In genomic region chrX:107677909-107678308, GRCh38 we compare ENCODE assay signal across 12 cellular contexts. TPM values are rescaled to one million over a fixed set of nuclear protein-coding genes. Genes with fewer than 3 reads are reported as not detected.
DNase-seq lines count a peak whose midpoint lies in the region; ATAC-seq and TF ChIP-seq lines count a peak whose summit lies in the region.
"Had no signal": no experiment of that assay in that cellular context is flagged by ENCODE, and none has a peak within 500 bp of the region (broad histone marks: within the 10 kb centered on the region; RNA-seq: fewer than 3 reads in every experiment).

No MANE protein-coding gene starts in this region.

- no peak for DNase-seq in activated T-cell treated with anti-CD3 and anti-CD28 coated beads, Interleukin-2, amount 50 U/mL, for 72 hours
- DNase-seq in activated T-cell treated with anti-CD3 and anti-CD28 coated beads, Interleukin-2, amount 50 U/mL, for 48 hours: no peak
- no peak for DNase-seq in body of pancreas
- no peak for DNase-seq in upper lobe of left lung
- DNase-seq in MM.1S: no peak
- DNase-seq in OCI-LY7 (ENCODE audit: low spot score): no peak
- DNase-seq: Karpas-422; NCI-H526 treated with DMSO at 0.1 percent for 48 hours; stimulated activated CD4-positive, alpha-beta T cell treated with anti-CD3 and anti-CD28 coated beads, Interleukin-2, amount 100 ng/mL, for 24 hours had no signal

- no peak for TF ChIP-seq EP300 in upper lobe of left lung (IDR thresholded peaks at IDR 0.05)

- no peaks in the 10 kb centered on the region for H3K9me3 ChIP-seq in body of pancreas
- H3K9me3 ChIP-seq in mucosa of stomach (ENCODE audit: control insufficient read depth, low read length): no peaks in the 10 kb centered on the region
- H3K9me3 ChIP-seq in upper lobe of left lung: no peaks in the 10 kb centered on the region
- no peaks in the 10 kb centered on the region for H3K9me3 ChIP-seq in MM.1S (replicated peaks; ENCODE audit: insufficient read depth, low read length)
- H3K9me3 ChIP-seq in OCI-LY7 (ENCODE audit: low read length): no peaks in the 10 kb centered on the region

- H2AFZ ChIP-seq in MM.1S (ENCODE audit: low read length): no peak overlapping the region
- no peak overlapping the region; the same call in 1 of the 2 replicates for H2AFZ ChIP-seq in OCI-LY7 (ENCODE audit: low read length)

- H3K36me3 ChIP-seq in body of pancreas (replicated peaks in 1 of 2; ENCODE audit: insufficient read depth in 1 of 2, low read depth in 2 of 2) (no peaks in the 10 kb centered on the region), mucosa of stomach (ENCODE audit: control insufficient read depth, insufficient read depth, low read length) (no peaks in the 10 kb centered on the region), upper lobe of left lung (no peaks in the 10 kb centered on the region), MM.1S (replicated peaks; ENCODE audit: insufficient read depth, low read length) (no peaks in the 10 kb centered on the region), OCI-LY7 (ENCODE audit: insufficient read depth, low read length) (no peaks in the 10 kb centered on the region)

- H3K4me1 ChIP-seq in body of pancreas: peaks cover 50% of the 10 kb centered on the region
- peaks cover 49% of the 10 kb centered on the region for H3K4me1 ChIP-seq in mucosa of stomach (ENCODE audit: control insufficient read depth, insufficient read depth, low read length)
- peaks cover 31 to 63% (median 40%) of the 10 kb centered on the region in 4 donors for H3K4me1 ChIP-seq in upper lobe of left lung
- H3K4me1 ChIP-seq in MM.1S (ENCODE audit: low read length): peaks cover 34% of the 10 kb centered on the region
- peaks cover 57% of the 10 kb centered on the region for H3K4me1 ChIP-seq in OCI-LY7 (ENCODE audit: insufficient read depth, low read length, poor library complexity, severe bottlenecking)

- POLR2A ChIA-PET in OCI-LY7 (lab: Charles Lee): interaction anchor here (0.6 to 9.3 kb wide), 5 partner anchors 28 to 71 kb away, joined by 4 to 121 read pairs (median 4); partner anchors contain the start of gene PRPS1

- no peak for ATAC-seq in activated T-cell treated with anti-CD3 and anti-CD28 coated beads, Interleukin-2, amount 50 U/mL, for 72 hours (replicated peaks in 1 of 2)
- ATAC-seq in body of pancreas (no peak), upper lobe of left lung (ENCODE audit: low FRiP score in 2 of 2) (no peak), GM18520 (IDR thresholded peaks at IDR 0.05; ENCODE audit: unreplicated experiment) (no peak)

- H3K4me3 ChIP-seq in body of pancreas (no peak overlapping the region), mucosa of stomach (ENCODE audit: low read length) (no peak overlapping the region), upper lobe of left lung (no peak overlapping the region), MM.1S (ENCODE audit: low read length) (no peak overlapping the region), OCI-LY7 (ENCODE audit: low read depth, low read length, poor library complexity, severe bottlenecking) (no peak overlapping the region)

- peaks cover 55% of the 10 kb centered on the region for H3K4me1 Mint-ChIP-seq in activated T-cell treated with anti-CD3 and anti-CD28 coated beads, Interleukin-2, amount 50 U/mL, for 72 hours (ENCODE audit: low read depth)

- CTCF ChIA-PET in OCI-LY7 (lab: Charles Lee; ENCODE audit: unreplicated experiment): interaction anchor here (2.6 kb wide), 1 partner anchor 39 kb away, joined by 10 read pairs; no protein-coding TSS in a partner anchor

- H3K36me3 Mint-ChIP-seq in activated T-cell treated with anti-CD3 and anti-CD28 coated beads, Interleukin-2, amount 50 U/mL, for 72 hours (ENCODE audit: insufficient read depth in 2 of 2): peaks cover 3 to 4% of the 10 kb centered on the region in 2 donors
- H3K36me3 Mint-ChIP-seq: mesothelial cell of epicardium had no signal

- H3K9me3 Mint-ChIP-seq in activated T-cell treated with anti-CD3 and anti-CD28 coated beads, Interleukin-2, amount 50 U/mL, for 72 hours: no peaks in the 10 kb centered on the region

- H3K9ac ChIP-seq in mucosa of stomach (ENCODE audit: low read length) (peak overlapping the region; percentile 38), MM.1S (ENCODE audit: low read length) (no peak overlapping the region)

- H3K9me2 ChIP-seq in MM.1S (replicated peaks; ENCODE audit: insufficient read depth, low read length): no peaks in the 10 kb centered on the region
- H3K9me2 ChIP-seq in OCI-LY7 (ENCODE audit: insufficient read depth, low read length): no peaks in the 10 kb centered on the region

- H3K27ac Mint-ChIP-seq in activated T-cell treated with anti-CD3 and anti-CD28 coated beads, Interleukin-2, amount 50 U/mL, for 72 hours: no peak overlapping the region
- H3K27ac Mint-ChIP-seq: mesothelial cell of epicardium had no signal

- no TSS peak for BruUV-seq in OCI-LY7 (replicated peaks; lab: Mats Ljungman, UMichigan)

- TF ChIP-seq POLR2A in body of pancreas (IDR thresholded peaks at IDR 0.05): no peak
- TF ChIP-seq POLR2A in upper lobe of left lung (IDR thresholded peaks at IDR 0.05): no peak

- no peak for TF ChIP-seq CTCF in body of pancreas (IDR thresholded peaks at IDR 0.05)
- no peak for TF ChIP-seq CTCF in upper lobe of left lung (IDR thresholded peaks at IDR 0.05)
- TF ChIP-seq CTCF in MM.1S (IDR thresholded peaks at IDR 0.05; ENCODE audit: low read length): no peak
- TF ChIP-seq CTCF in OCI-LY7 (conservative IDR thresholded peaks at IDR 0.05; ENCODE audit: low read length): no peak

- H3F3A ChIP-seq in MM.1S (ENCODE audit: insufficient read depth, low read length): peaks cover 33% of the 10 kb centered on the region

- H4K20me1 ChIP-seq in MM.1S (ENCODE audit: insufficient read depth, low read length): no peaks in the 10 kb centered on the region
- H4K20me1 ChIP-seq in OCI-LY7 (ENCODE audit: insufficient read depth, low read length): no peaks in the 10 kb centered on the region

- 71 to 92% methylated on average over 4 of the region's 4 CpGs for WGBS in body of pancreas, 2 donors
- 80 to 83% methylated on average over 3 to 4 of the region's 4 CpGs for WGBS in upper lobe of left lung, 2 donors

- H3K79me2 ChIP-seq in MM.1S (ENCODE audit: low read length) (peaks cover 12% of the 10 kb centered on the region; the same call in 1 of the 2 replicates), OCI-LY7 (ENCODE audit: insufficient read depth, low read depth, low read length) (peaks cover 16% of the 10 kb centered on the region; the same call in 1 of the 2 replicates)

- H3K4me2 ChIP-seq in MM.1S (ENCODE audit: low read depth, low read length): no peak overlapping the region
- no peak overlapping the region for H3K4me2 ChIP-seq in OCI-LY7 (ENCODE audit: low read length)

- intact Hi-C loops in body of pancreas (cut with DNase I) (loop anchor here (10.0 kb wide), 1 partner anchor 97 kb away; the partner anchor contains the start of genes NCBP2L and TSC22D3), OCI-LY7 (cut with micrococcal nuclease; ENCODE audit: unreplicated experiment) (no loop called here)

- peaks cover 39% of the 10 kb centered on the region for H3K27me3 Mint-ChIP-seq in activated T-cell treated with anti-CD3 and anti-CD28 coated beads, Interleukin-2, amount 50 U/mL, for 72 hours (ENCODE audit: low read depth)

- no peaks in the 10 kb centered on the region for H3K27me3 ChIP-seq in body of pancreas
- no peaks in the 10 kb centered on the region for H3K27me3 ChIP-seq in mucosa of stomach (ENCODE audit: control insufficient read depth, insufficient read depth, low read length)
- H3K27me3 ChIP-seq in upper lobe of left lung: no peaks in the 10 kb centered on the region
- H3K27me3 ChIP-seq in MM.1S (replicated peaks; ENCODE audit: insufficient read depth, low read length): no peaks in the 10 kb centered on the region

- peak overlapping the region in 3 of 4 donors; percentile 77 to 89 (median 85) for H3K27ac ChIP-seq in body of pancreas
- peak overlapping the region; percentile 91 to 96 (median 93) for H3K27ac ChIP-seq in upper lobe of left lung
- H3K27ac ChIP-seq in MM.1S (ENCODE audit: low read length): no peak overlapping the region
- no peak overlapping the region for H3K27ac ChIP-seq in OCI-LY7 (ENCODE audit: low read depth, low read length, poor library complexity, severe bottlenecking)

- H3K4me3 Mint-ChIP-seq in activated T-cell treated with anti-CD3 and anti-CD28 coated beads, Interleukin-2, amount 50 U/mL, for 72 hours: peak overlapping the region; percentile 87 to 91
- H3K4me3 Mint-ChIP-seq: mesothelial cell of epicardium had no signal

RNA-seq across cellular contexts. Expression of gene PRPS1, which starts 49.6 kb away (rescaled TPM):
- total RNA-seq in activated T-cell treated with anti-CD3 and anti-CD28 coated beads, Interleukin-2, amount 50 U/mL, for 72 hours: 10 to 100 TPM; 85.2 to 88.2 TPM
- total RNA-seq in body of pancreas (10 to 100 TPM in 1 of 2 donors, 1 to 10 TPM in 1; 6.5 to 18.1 TPM), upper lobe of left lung (10 to 100 TPM; 10.5 to 32.7 (median 24.6) TPM), OCI-LY7 (2022) (80.0 and 88.3 TPM in 2 replicates)
- 57.1 and 74.0 TPM in 2 replicates for total RNA-seq in OCI-LY7 (2014; rRNA removed; shearing (Covaris generic))

Comparison
In these comparisons a context has a peak if more than half of its experiments do, and no peak if none do; other contexts are left out.
1. H3K27ac ChIP-seq: peak in body of pancreas (3 of 4) and upper lobe of left lung (4 of 4); none in MM.1S (single experiment) and OCI-LY7 (single experiment).